In the genomic region with DNA sequence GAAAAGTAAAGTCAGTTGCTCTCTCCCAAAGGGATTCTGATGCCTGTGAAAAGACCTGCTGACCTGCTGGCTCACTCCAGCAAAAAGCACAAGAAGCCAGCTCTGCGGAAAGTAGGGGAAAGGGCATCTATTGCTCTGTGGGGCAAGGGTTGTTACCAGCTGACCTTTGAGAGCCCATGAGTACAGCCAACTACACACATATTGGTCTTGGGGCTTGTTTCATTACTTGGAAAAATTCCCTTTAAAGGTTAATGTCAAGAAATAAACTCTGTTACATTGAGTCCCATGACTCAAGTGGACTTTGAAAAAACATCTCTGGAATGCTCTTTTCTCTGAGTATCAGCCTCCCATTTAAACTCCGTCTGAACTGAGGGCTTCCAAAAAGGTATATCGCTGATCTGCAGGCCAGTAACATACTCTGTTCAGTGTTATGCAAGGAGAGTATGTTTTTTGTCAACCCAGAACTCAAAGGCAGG, we compare ENCODE assay signal across 1 cellular context.
TF ChIP-seq lines count a peak whose summit lies in the region.

No MANE protein-coding gene starts in this region.

TF ChIP-seq in IMR-90, 13 proteins besides CTCF, POLR2A, EP300 and RAD21:
- TF ChIP-seq CEBPB (IDR thresholded peaks at IDR 0.05; ENCODE audit: low read depth, low read length) = no peak
- no peak for TF ChIP-seq MAZ (IDR thresholded peaks at IDR 0.05; ENCODE audit: borderline replicate concordance, low read depth, low read length)
- no peak for TF ChIP-seq FOS (IDR thresholded peaks at IDR 0.05; ENCODE audit: low read depth, low read length)
- no peak for TF ChIP-seq RFX5 (IDR thresholded peaks at IDR 0.05; ENCODE audit: low read depth, low read length)
- no peak for TF ChIP-seq NFE2L2 (IDR thresholded peaks at IDR 0.05; ENCODE audit: low read depth, low read length)
- TF ChIP-seq MXI1 (IDR thresholded peaks at IDR 0.05; ENCODE audit: borderline replicate concordance, low read depth, low read length) = no peak
- TF ChIP-seq, protein P1, sequence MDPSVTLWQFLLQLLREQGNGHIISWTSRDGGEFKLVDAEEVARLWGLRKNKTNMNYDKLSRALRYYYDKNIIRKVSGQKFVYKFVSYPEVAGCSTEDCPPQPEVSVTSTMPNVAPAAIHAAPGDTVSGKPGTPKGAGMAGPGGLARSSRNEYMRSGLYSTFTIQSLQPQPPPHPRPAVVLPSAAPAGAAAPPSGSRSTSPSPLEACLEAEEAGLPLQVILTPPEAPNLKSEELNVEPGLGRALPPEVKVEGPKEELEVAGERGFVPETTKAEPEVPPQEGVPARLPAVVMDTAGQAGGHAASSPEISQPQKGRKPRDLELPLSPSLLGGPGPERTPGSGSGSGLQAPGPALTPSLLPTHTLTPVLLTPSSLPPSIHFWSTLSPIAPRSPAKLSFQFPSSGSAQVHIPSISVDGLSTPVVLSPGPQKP (IDR thresholded peaks at IDR 0.05; ENCODE audit: borderline replicate concordance, low read depth, low read length) = no peak
- no peak for TF ChIP-seq CHD1 (IDR thresholded peaks at IDR 0.05; ENCODE audit: low read depth, low read length)
- TF ChIP-seq SMC3 (IDR thresholded peaks at IDR 0.05; ENCODE audit: low read depth, low read length) = no peak
- TF ChIP-seq BHLHE40 (IDR thresholded peaks at IDR 0.05; ENCODE audit: low read depth, low read length) = no peak
- TF ChIP-seq RCOR1 (IDR thresholded peaks at IDR 0.05; ENCODE audit: insufficient replicate concordance, low read length) = no peak
- no peak for TF ChIP-seq MAFK (IDR thresholded peaks at IDR 0.05; ENCODE audit: low read depth, low read length)
- TF ChIP-seq, protein P2, sequence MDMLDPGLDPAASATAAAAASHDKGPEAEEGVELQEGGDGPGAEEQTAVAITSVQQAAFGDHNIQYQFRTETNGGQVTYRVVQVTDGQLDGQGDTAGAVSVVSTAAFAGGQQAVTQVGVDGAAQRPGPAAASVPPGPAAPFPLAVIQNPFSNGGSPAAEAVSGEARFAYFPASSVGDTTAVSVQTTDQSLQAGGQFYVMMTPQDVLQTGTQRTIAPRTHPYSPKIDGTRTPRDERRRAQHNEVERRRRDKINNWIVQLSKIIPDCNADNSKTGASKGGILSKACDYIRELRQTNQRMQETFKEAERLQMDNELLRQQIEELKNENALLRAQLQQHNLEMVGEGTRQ (IDR thresholded peaks at IDR 0.05; ENCODE audit: low read depth, low read length) = no peak
